12 cellular contexts compared by ENCODE assay signal in the genomic region with DNA sequence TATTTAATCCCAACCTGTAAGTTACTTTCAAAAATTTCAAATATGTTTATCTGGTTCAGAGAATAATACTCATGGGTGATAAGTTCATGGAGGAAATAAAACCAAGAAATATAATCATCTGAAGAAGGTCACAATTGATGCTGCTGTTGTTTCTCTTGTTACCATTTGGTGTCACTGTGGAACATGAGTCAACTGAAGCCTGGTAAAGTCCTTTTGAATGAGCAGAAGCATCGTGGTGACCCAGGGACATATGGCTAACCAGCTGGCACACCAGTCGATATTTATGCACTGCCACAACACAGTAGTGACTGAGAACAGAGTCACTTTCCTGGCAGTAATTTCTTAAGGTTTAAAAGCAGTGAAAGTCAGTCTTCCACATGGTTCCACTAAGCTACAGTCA.
DNase-seq lines count a peak whose midpoint lies in the region; ATAC-seq and TF ChIP-seq lines count a peak whose summit lies in the region.
"Had no signal": no experiment of that assay in that cellular context is flagged by ENCODE, and none has a peak within 500 bp of the region (broad histone marks: within the 10 kb centered on the region; RNA-seq: fewer than 3 reads in every experiment).

No MANE protein-coding gene starts in this region.

- H3F3A ChIP-seq in OCI-LY1 (ENCODE audit: insufficient read depth, low read length): no peaks in the 10 kb centered on the region

- H3K4me3 ChIP-seq in HEK293 (ENCODE audit: low read depth, low read length): no peak overlapping the region
- H3K4me3 ChIP-seq in OCI-LY1 (ENCODE audit: low read depth, low read length, poor library complexity, severe bottlenecking): no peak overlapping the region
- no peak overlapping the region for H3K4me3 ChIP-seq in epithelial cell of proximal tubule (ENCODE audit: low read depth, low read length)
- H3K4me3 ChIP-seq in MG63: no peak overlapping the region
- H3K4me3 ChIP-seq: BLaER1 had no signal

- CTCF ChIA-PET in HEK293 (lab: Yijun Ruan, JAX): interaction anchor here (0.6 to 1.7 kb wide), 3 partner anchors 11 to 1954 kb away, joined by 3 to 6 read pairs (median 4); no protein-coding TSS in a partner anchor

- H3K27me3 ChIP-seq in OCI-LY1 (ENCODE audit: insufficient read depth, low read length): no peaks in the 10 kb centered on the region
- no peaks in the 10 kb centered on the region for H3K27me3 ChIP-seq in MG63
- H3K27me3 ChIP-seq: BLaER1 had no signal

- H3K4me1 ChIP-seq in HEK293 (ENCODE audit: control insufficient read depth, insufficient read depth, low read length) (no peaks in the 10 kb centered on the region), OCI-LY1 (ENCODE audit: insufficient read depth, low read length, severe bottlenecking) (no peaks in the 10 kb centered on the region)
- H3K4me1 ChIP-seq: BLaER1 had no signal

- no peak overlapping the region for H3K27ac ChIP-seq in C4-2B
- no peak overlapping the region for H3K27ac ChIP-seq in HEK293 (ENCODE audit: extremely low read depth, low read depth, low read length)
- no peak overlapping the region for H3K27ac ChIP-seq in OCI-LY1 (ENCODE audit: low read depth, low read length, poor library complexity, severe bottlenecking)
- H3K27ac ChIP-seq: BLaER1 had no signal

- POLR2A ChIA-PET in HEK293 (lab: Yijun Ruan, JAX): no interaction called here

- H3K9ac ChIP-seq in OCI-LY1 (ENCODE audit: low read length): no peak overlapping the region
- H3K9ac ChIP-seq: BLaER1 had no signal

- no peak for ATAC-seq in GM18511 (IDR thresholded peaks at IDR 0.05; ENCODE audit: unreplicated experiment)
- ATAC-seq: Right ventricle myocardium inferior had no signal

- peak; percentile 28 for TF ChIP-seq CTCF in C4-2B (conservative IDR thresholded peaks at IDR 0.05)
- no peak for TF ChIP-seq CTCF in HEK293 (tag by site-specific recombination; IDR thresholded peaks at IDR 0.05)
- peak; percentile 27; the same call in 1 of the 2 replicates for TF ChIP-seq CTCF in OCI-LY1 (IDR thresholded peaks at IDR 0.05; ENCODE audit: low read length)
- TF ChIP-seq CTCF in epithelial cell of proximal tubule (conservative IDR thresholded peaks at IDR 0.05; ENCODE audit: low read depth, low read length): peak; percentile 33

- no peaks in the 10 kb centered on the region for H3K79me2 ChIP-seq in OCI-LY1 (ENCODE audit: insufficient read depth, low read length)

- H3K9me2 ChIP-seq in OCI-LY1 (ENCODE audit: low read depth, low read length): no peaks in the 10 kb centered on the region

- no peak overlapping the region for H3K4me2 ChIP-seq in OCI-LY1 (ENCODE audit: low read length)
- H3K4me2 ChIP-seq: BLaER1 had no signal

- H3K9me3 ChIP-seq in HEK293 (ENCODE audit: control insufficient read depth, insufficient read depth, low read depth, low read length) (no peaks in the 10 kb centered on the region; the same call in 1 of the 2 replicates), OCI-LY1 (ENCODE audit: low read length) (no peaks in the 10 kb centered on the region), MG63 (peaks cover 4% of the 10 kb centered on the region; the same call in 1 of the 2 replicates)

- DNase-seq in epithelial cell of proximal tubule (ENCODE audit: low read depth): no peak
- DNase-seq in stimulated activated CD4-positive, alpha-beta T cell treated with anti-CD3 and anti-CD28 coated beads, Interleukin-2, amount 100 ng/mL, for 48 hours: no peak
- DNase-seq in MG63: no peak
- no peak for DNase-seq in activated CD4-positive, CD25-positive, alpha-beta regulatory T cell treated with anti-CD3 and anti-CD28 coated beads, Interleukin-2, amount 50 U/mL, for 72 hours
- DNase-seq: anterior cingulate cortex, NCI-H1436 treated with DMSO at 0.1 percent for 48 hours had no signal

- H3K36me3 ChIP-seq in HEK293 (ENCODE audit: control insufficient read depth in 2 of 2, insufficient read depth in 1 of 2, low read length in 2 of 2): no peaks in the 10 kb centered on the region
- H3K36me3 ChIP-seq in OCI-LY1 (ENCODE audit: insufficient read depth, low read length): no peaks in the 10 kb centered on the region
- H3K36me3 ChIP-seq in MG63: no peaks in the 10 kb centered on the region
- H3K36me3 ChIP-seq: BLaER1 had no signal

- no peaks in the 10 kb centered on the region for H4K20me1 ChIP-seq in OCI-LY1 (ENCODE audit: insufficient read depth, low read length)
- H4K20me1 ChIP-seq: BLaER1 had no signal

- H2AFZ ChIP-seq in OCI-LY1 (ENCODE audit: low read length): no peak overlapping the region

TF ChIP-seq in HEK293, 187 proteins besides CTCF, POLR2A, EP300 and RAD21:
- TF ChIP-seq ZNF10 (tag by site-specific recombination; IDR thresholded peaks at IDR 0.05) (no peak), TRIM28 (IDR thresholded peaks at IDR 0.05; ENCODE audit: borderline replicate concordance, low read length) (peak; percentile 14; the same call in 1 of the 2 replicates), SETDB1 (IDR thresholded peaks at IDR 0.05; ENCODE audit: insufficient read length, low read length) (peak; percentile 72)
